27 cellular contexts compared by ENCODE assay signal in the genomic region with DNA sequence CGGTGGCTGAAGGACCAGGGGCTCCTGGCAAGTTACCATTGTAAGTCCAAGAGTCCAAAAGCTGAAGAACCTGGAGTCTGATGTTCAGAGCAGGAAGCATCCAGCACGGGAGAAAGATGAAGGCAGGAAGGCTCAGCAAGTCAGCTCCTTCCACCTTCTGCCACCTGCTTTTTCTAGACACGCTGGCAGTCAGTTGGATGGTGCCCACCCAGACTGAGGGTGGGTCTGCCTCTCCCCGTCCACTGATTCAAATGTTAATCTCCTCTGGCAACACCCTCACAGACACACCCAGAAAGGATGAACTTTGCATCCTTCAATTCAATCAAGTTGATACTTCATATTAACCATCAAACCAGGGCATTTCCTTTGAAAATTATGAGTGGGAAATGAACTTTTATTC.
"Had no signal": no experiment of that assay in that cellular context is flagged by ENCODE, and none has a peak within 500 bp of the region (broad histone marks: within the 10 kb centered on the region; RNA-seq: fewer than 3 reads in every experiment).

No MANE protein-coding gene starts in this region.

- H3K36me3 ChIP-seq: stomach, suprapubic skin, thoracic aorta, thyroid gland, tibial artery, tibial nerve, transverse colon, upper lobe of left lung, upper lobe of right lung, uterus, vagina had no signal

- H3K4me1 ChIP-seq: stomach, suprapubic skin, testis, thyroid gland, tibial artery, tibial nerve, transverse colon, upper lobe of left lung, upper lobe of right lung, uterus, vagina had no signal

- H3K27ac ChIP-seq: stomach, suprapubic skin, testis, thoracic aorta, thyroid gland, tibial artery, tibial nerve, transverse colon, upper lobe of left lung, upper lobe of right lung, uterus, vagina had no signal

- H3K4me3 ChIP-seq: stomach, suprapubic skin, testis, thoracic aorta, thyroid gland, tibial artery, tibial nerve, transverse colon, upper lobe of left lung, upper lobe of right lung, uterus, vagina had no signal

- H3K27me3 ChIP-seq: stomach, suprapubic skin, testis, thyroid gland, tibial artery, tibial nerve, transverse colon, upper lobe of left lung, upper lobe of right lung, uterus, vagina had no signal

- DNase-seq: stimulated activated CD4-positive, alpha-beta T cell treated with anti-CD3 and anti-CD28 coated beads, Interleukin-2, amount 100 ng/mL, for 48 hours; stimulated activated CD4-positive, alpha-beta T cell treated with anti-CD3 and anti-CD28 coated beads, Interleukin-4, amount 100 ng/mL, for 1 hour; stimulated activated CD4-positive, alpha-beta T cell treated with anti-CD3 and anti-CD28 coated beads, Interleukin-4, amount 100 ng/mL, for 24 hours; stimulated activated CD4-positive, alpha-beta T cell treated with anti-CD3 and anti-CD28 coated beads, Interleukin-4, amount 100 ng/mL, for 4 hours; stimulated activated CD8-positive, alpha-beta memory T cell treated with anti-CD3 and anti-CD28 coated beads, Interleukin-4, amount 100 ng/mL, for 48 hours; stimulated activated naive B cell treated with anti-CD40 and anti-IgM and Interleukin-4, amounts not matched to agents 10 μg/mL and 1 μg/mL and 100 μg/mL, for 72 hours; stimulated activated naive CD4-positive, alpha-beta T cell; stimulated activated naive CD4-positive, alpha-beta T cell treated with Interleukin-2 at 50 U/mL for 16 hours; stimulated activated naive CD8-positive, alpha-beta T cell treated with anti-CD3 and anti-CD28 coated beads, Interleukin-15, amount 100 ng/mL, for 72 hours; stimulated activated naive CD8-positive, alpha-beta T cell treated with anti-CD3 and anti-CD28 coated beads, Interleukin-15, Interleukin-2, amounts not matched to agents 100 U/mL and 50 U/mL, for 24 hours; stomach; substantia nigra; testis; thyroid gland; tibial artery; transverse colon; trophoblast cell; upper lobe of left lung; upper lobe of right lung; uterus had no signal

- FAIRE-seq: urothelium cell line had no signal

- ATAC-seq: stimulated activated effector memory CD8-positive, alpha-beta T cell treated with anti-CD3 and anti-CD28 coated beads, Interleukin-12 subunit alpha, Interleukin-12 subunit beta, amount 100 ng/mL, for 72 hours; stimulated activated memory B cell treated with anti-CD40 and anti-IgM and Interleukin-4, amounts not matched to agents 10 μg/mL and 1 μg/mL and 100 μg/mL, for 72 hours; stimulated activated naive B cell treated with anti-CD40 and anti-IgM and Interleukin-4, amounts not matched to agents 10 μg/mL and 1 μg/mL and 100 μg/mL, for 72 hours; stimulated activated naive CD8-positive, alpha-beta T cell treated with anti-CD3 and anti-CD28 coated beads, Interleukin-15, amount 100 ng/mL, for 72 hours; stimulated activated naive CD8-positive, alpha-beta T cell treated with anti-CD3 and anti-CD28 coated beads, Interleukin-15, Interleukin-2, amounts not matched to agents 100 U/mL and 50 U/mL, for 24 hours; upper lobe of right lung had no signal

- H3K9me3 ChIP-seq: stomach, testis, thoracic aorta, thyroid gland, tibial artery, tibial nerve, transverse colon, upper lobe of left lung, upper lobe of right lung, uterus, vagina had no signal
